26 cellular contexts compared by ENCODE assay signal in the genomic region with DNA sequence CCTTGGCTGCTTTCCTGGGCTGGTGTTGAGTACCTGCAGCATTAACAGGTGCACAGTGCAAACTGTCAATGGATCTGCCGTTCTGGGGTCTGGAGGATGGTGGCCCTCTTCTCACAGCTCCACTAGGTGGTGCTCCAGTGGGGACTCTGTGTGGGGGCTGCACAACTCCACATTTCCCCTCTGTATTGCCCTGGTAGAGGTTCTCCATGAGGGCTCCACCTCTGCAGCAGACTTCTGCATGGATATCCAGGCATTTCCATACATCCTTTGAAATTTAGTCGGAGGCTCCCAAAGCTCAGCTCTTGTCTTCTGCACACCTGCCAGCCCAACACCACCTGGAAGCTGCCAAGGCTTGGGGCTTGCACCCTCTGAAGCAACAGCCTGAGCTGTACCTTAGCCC.
"Had no signal": no experiment of that assay in that cellular context is flagged by ENCODE, and none has a peak within 500 bp of the region (broad histone marks: within the 10 kb centered on the region; RNA-seq: fewer than 3 reads in every experiment).

No MANE protein-coding gene starts in this region.

- ATAC-seq: left cardiac atrium; left lobe of liver; lower lobe of right lung; naive thymus-derived CD8-positive, alpha-beta T cell; pancreas; right cardiac atrium; sciatic nerve; stimulated activated naive B cell treated with anti-CD40 and anti-IgM and Interleukin-4, amounts not matched to agents 10 μg/mL and 1 μg/mL and 100 μg/mL, for 72 hours; stimulated activated naive CD8-positive, alpha-beta T cell treated with anti-CD3 and anti-CD28 coated beads, Interleukin-15, Interleukin-2, amounts not matched to agents 100 U/mL and 50 U/mL, for 24 hours; upper lobe of right lung had no signal

- H3K27me3 ChIP-seq: pancreas, stomach, testis, thyroid gland, transverse colon, upper lobe of right lung had no signal

- H3K36me3 ChIP-seq: lower lobe of right lung, pancreas, prostate gland, stomach, thyroid gland, transverse colon, upper lobe of right lung had no signal

- H3K4me3 ChIP-seq: lower lobe of right lung, pancreas, prostate gland, skin epidermis, stomach, testis, thyroid gland, transverse colon, upper lobe of right lung had no signal

- H3K4me1 ChIP-seq: lower lobe of right lung, pancreas, prostate gland, stomach, testis, thyroid gland, transverse colon, upper lobe of right lung had no signal

- H3K9me3 ChIP-seq: pancreas, prostate gland, testis, thyroid gland, upper lobe of right lung had no signal

- DNase-seq: kidney glomerular epithelial cell; left cardiac atrium; lower lobe of right lung; mammary epithelial cell; mesenchymal stem cell; naive thymus-derived CD8-positive, alpha-beta T cell; nucleus accumbens; pancreas; posterior cingulate gyrus; retina; stimulated activated CD4-positive, alpha-beta T cell treated with anti-CD3 and anti-CD28 coated beads, Interleukin-12 subunit alpha, Interleukin-12 subunit beta, amount 100 ng/mL, for 4 hours; stimulated activated CD4-positive, alpha-beta T cell treated with anti-CD3 and anti-CD28 coated beads, Interleukin-15, amount 100 ng/mL, for 24 hours; stimulated activated CD4-positive, alpha-beta T cell treated with anti-CD3 and anti-CD28 coated beads, Interleukin-2, amount 100 ng/mL, for 24 hours; stimulated activated CD4-positive, alpha-beta T cell treated with anti-CD3 and anti-CD28 coated beads, Interleukin-4, amount 100 ng/mL, for 1 hour; stimulated activated naive B cell treated with anti-CD40 and anti-IgM and Interleukin-4, amounts not matched to agents 10 μg/mL and 1 μg/mL and 100 μg/mL, for 72 hours; stimulated activated naive CD8-positive, alpha-beta T cell treated with anti-CD3 and anti-CD28 coated beads, Interleukin-15, Interleukin-2, amounts not matched to agents 100 U/mL and 50 U/mL, for 24 hours; stomach; testis; thyroid gland; transverse colon; upper lobe of right lung had no signal

- H3K27ac ChIP-seq: lower lobe of right lung, pancreas, prostate gland, skin epidermis, stomach, testis, thyroid gland, transverse colon, upper lobe of right lung had no signal
